11 cellular contexts compared by ENCODE assay signal in the genomic region with DNA sequence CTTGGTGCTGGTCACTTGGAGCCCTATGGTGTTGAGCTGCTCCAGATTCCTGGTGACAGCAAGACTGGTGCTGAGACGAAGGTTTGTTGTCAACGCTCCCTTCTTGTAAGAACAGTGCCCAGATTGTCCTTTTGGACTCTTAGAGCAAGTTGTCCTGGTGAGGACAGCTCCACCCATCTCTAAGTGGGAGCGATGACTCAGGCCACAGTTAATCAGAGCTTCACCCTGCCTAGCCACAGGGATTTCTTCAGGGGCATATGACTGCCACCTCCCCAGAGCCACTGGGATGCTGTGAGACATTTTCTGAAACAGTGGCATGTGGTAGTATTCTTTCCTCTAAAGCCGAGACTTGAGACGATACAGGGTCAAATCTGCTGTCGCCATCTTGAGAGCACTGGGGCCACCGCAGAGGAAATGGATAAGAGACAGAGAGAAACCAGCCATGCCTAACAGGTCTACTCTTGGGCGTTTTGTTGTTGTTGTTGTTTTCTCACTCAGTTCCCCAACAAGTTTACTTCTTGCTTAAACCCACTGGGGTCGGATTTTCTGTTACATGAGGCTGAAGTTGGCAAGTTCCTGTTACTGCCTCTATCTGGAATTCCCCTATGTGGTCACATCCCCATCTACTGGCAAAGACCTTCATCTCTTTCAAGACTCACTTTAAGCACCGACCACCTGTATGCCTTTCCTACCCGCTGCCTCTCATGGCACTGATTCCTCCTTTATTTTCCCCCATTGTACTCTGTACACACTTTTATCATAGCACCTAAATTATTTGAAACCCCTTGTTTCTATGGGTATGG. TPM values are rescaled to one million over a fixed set of nuclear protein-coding genes. Genes with fewer than 3 reads are reported as not detected.
DNase-seq lines count a peak whose midpoint lies in the region; ATAC-seq and TF ChIP-seq lines count a peak whose summit lies in the region.
"Had no signal": no experiment of that assay in that cellular context is flagged by ENCODE, and none has a peak within 500 bp of the region (broad histone marks: within the 10 kb centered on the region; RNA-seq: fewer than 3 reads in every experiment).

No MANE protein-coding gene starts in this region.

- peak; percentile 45 for ATAC-seq in activated CD8-positive, alpha-beta T cell treated with anti-CD3 and anti-CD28 coated beads for 36 hours
- ATAC-seq in activated CD8-positive, alpha-beta T cell treated with anti-CD3 and anti-CD28 coated beads, Interleukin-2, amount 10 ng/mL, durations not matched to agents 7 days and 5 days: no peak
- no peak for ATAC-seq in GM21723 (IDR thresholded peaks at IDR 0.05; ENCODE audit: unreplicated experiment)
- ATAC-seq in HG03095 (IDR thresholded peaks at IDR 0.05; ENCODE audit: unreplicated experiment): no peak

- H3K9me3 Mint-ChIP-seq in activated CD8-positive, alpha-beta T cell treated with anti-CD3 and anti-CD28 coated beads for 36 hours: no peaks in the 10 kb centered on the region
- no peaks in the 10 kb centered on the region for H3K9me3 Mint-ChIP-seq in activated CD8-positive, alpha-beta T cell treated with anti-CD3 and anti-CD28 coated beads, Interleukin-2, amount 10 ng/mL, durations not matched to agents 7 days and 5 days (ENCODE audit: insufficient read depth)

- intact Hi-C loops in activated CD8-positive, alpha-beta T cell treated with anti-CD3 and anti-CD28 coated beads for 36 hours (cut with micrococcal nuclease): no loop called here

- POLR2A ChIA-PET in activated CD8-positive, alpha-beta T cell treated with anti-CD3 and anti-CD28 coated beads for 36 hours (lab: Charles Lee): no interaction called here
- POLR2A ChIA-PET in activated CD8-positive, alpha-beta T cell treated with anti-CD3 and anti-CD28 coated beads, Interleukin-2, amount 10 ng/mL, durations not matched to agents 7 days and 5 days (lab: Charles Lee): no interaction called here

- no peaks in the 10 kb centered on the region for H3K36me3 Mint-ChIP-seq in activated CD8-positive, alpha-beta T cell treated with anti-CD3 and anti-CD28 coated beads for 36 hours (ENCODE audit: low read depth)
- no peaks in the 10 kb centered on the region for H3K36me3 Mint-ChIP-seq in activated CD8-positive, alpha-beta T cell treated with anti-CD3 and anti-CD28 coated beads, Interleukin-2, amount 10 ng/mL, durations not matched to agents 7 days and 5 days (ENCODE audit: low read depth)

- no peak overlapping the region for H3K27ac Mint-ChIP-seq in activated CD8-positive, alpha-beta T cell treated with anti-CD3 and anti-CD28 coated beads for 36 hours
- H3K27ac Mint-ChIP-seq in activated CD8-positive, alpha-beta T cell treated with anti-CD3 and anti-CD28 coated beads, Interleukin-2, amount 10 ng/mL, durations not matched to agents 7 days and 5 days: no peak overlapping the region

- H3K27me3 Mint-ChIP-seq in activated CD8-positive, alpha-beta T cell treated with anti-CD3 and anti-CD28 coated beads for 36 hours: peaks cover 32% of the 10 kb centered on the region
- peaks cover 19% of the 10 kb centered on the region for H3K27me3 Mint-ChIP-seq in activated CD8-positive, alpha-beta T cell treated with anti-CD3 and anti-CD28 coated beads, Interleukin-2, amount 10 ng/mL, durations not matched to agents 7 days and 5 days (ENCODE audit: low read depth)

- peak; percentile 8 for DNase-seq in activated CD8-positive, alpha-beta T cell treated with anti-CD3 and anti-CD28 coated beads for 36 hours
- no peak for DNase-seq in activated CD8-positive, alpha-beta T cell treated with anti-CD3 and anti-CD28 coated beads, Interleukin-2, amount 10 ng/mL, durations not matched to agents 7 days and 5 days
- peak; percentile 63 for DNase-seq in NCI-H146 treated with DMSO at 0.1 percent for 48 hours (lab: John Stamatoyannopoulos, UW; ENCODE audit: unreplicated experiment)
- DNase-seq in fibroblast of pulmonary artery (ENCODE audit: low read depth): peak; percentile 24
- DNase-seq in stromal cell of bone marrow (ENCODE audit: low read depth): peak; percentile 33
- no peak for DNase-seq in ecto neural progenitor cell (ENCODE audit: low spot score)
- DNase-seq: IMR-90 had no signal

- H3K4me3 Mint-ChIP-seq in activated CD8-positive, alpha-beta T cell treated with anti-CD3 and anti-CD28 coated beads for 36 hours: no peak overlapping the region
- H3K4me3 Mint-ChIP-seq in activated CD8-positive, alpha-beta T cell treated with anti-CD3 and anti-CD28 coated beads, Interleukin-2, amount 10 ng/mL, durations not matched to agents 7 days and 5 days: no peak overlapping the region

- peaks cover 8% of the 10 kb centered on the region for H3K4me1 Mint-ChIP-seq in activated CD8-positive, alpha-beta T cell treated with anti-CD3 and anti-CD28 coated beads for 36 hours (ENCODE audit: low read depth)
- peaks cover 4% of the 10 kb centered on the region for H3K4me1 Mint-ChIP-seq in activated CD8-positive, alpha-beta T cell treated with anti-CD3 and anti-CD28 coated beads, Interleukin-2, amount 10 ng/mL, durations not matched to agents 7 days and 5 days (ENCODE audit: low read depth)

- CTCF ChIA-PET in activated CD8-positive, alpha-beta T cell treated with anti-CD3 and anti-CD28 coated beads for 36 hours (lab: Charles Lee): interaction anchor here (0.7 kb wide), 1 partner anchor 76 kb away, joined by 6 read pairs; no protein-coding TSS in a partner anchor
- CTCF ChIA-PET in activated CD8-positive, alpha-beta T cell treated with anti-CD3 and anti-CD28 coated beads, Interleukin-2, amount 10 ng/mL, durations not matched to agents 7 days and 5 days (lab: Charles Lee): interaction anchor here (1.4 to 2.2 kb wide), 2 partner anchors 76 kb away, joined by 4 to 10 read pairs; no protein-coding TSS in a partner anchor

- peak; percentile 20 for TF ChIP-seq CTCF in activated CD8-positive, alpha-beta T cell treated with anti-CD3 and anti-CD28 coated beads for 36 hours (IDR thresholded peaks at IDR 0.05)
- TF ChIP-seq CTCF in fibroblast of pulmonary artery (IDR thresholded peaks at IDR 0.05; ENCODE audit: low read length, missing control alignments): no peak

- H3K4me3 ChIP-seq in fibroblast of pulmonary artery (replicated peaks; ENCODE audit: low read depth, low read length): no peak overlapping the region
- H3K4me3 ChIP-seq: ascending aorta, BLaER1 had no signal

RNA-seq across cellular contexts. Expression of gene PCOLCE2, which starts 16.0 kb away (rescaled TPM):
- total RNA-seq in activated CD8-positive, alpha-beta T cell treated with anti-CD3 and anti-CD28 coated beads for 36 hours: 1 to 10 TPM; 1.1 TPM
- not detected for total RNA-seq in activated CD8-positive, alpha-beta T cell treated with anti-CD3 and anti-CD28 coated beads, Interleukin-2, amount 10 ng/mL, durations not matched to agents 7 days and 5 days

RNA-seq across cellular contexts. Expression of gene PAQR9, which starts 58.6 kb away (rescaled TPM):
- not detected for total RNA-seq in activated CD8-positive, alpha-beta T cell treated with anti-CD3 and anti-CD28 coated beads for 36 hours
- total RNA-seq in activated CD8-positive, alpha-beta T cell treated with anti-CD3 and anti-CD28 coated beads, Interleukin-2, amount 10 ng/mL, durations not matched to agents 7 days and 5 days: not detected
- total RNA-seq: ascending aorta, IMR-90 had no signal

Comparison
In these comparisons a context has a peak if more than half of its experiments do, and no peak if none do; other contexts are left out.
1. DNase-seq: peak in activated CD8-positive, alpha-beta T cell treated with anti-CD3 and anti-CD28 coated beads for 36 hours (single experiment), NCI-H146 treated with DMSO at 0.1 percent for 48 hours (single experiment), fibroblast of pulmonary artery (single experiment) and stromal cell of bone marrow (single experiment); none in activated CD8-positive, alpha-beta T cell treated with anti-CD3 and anti-CD28 coated beads, Interleukin-2, amount 10 ng/mL, durations not matched to agents 7 days and 5 days (single experiment) and ecto neural progenitor cell (single experiment).